14 cellular contexts compared by ENCODE assay signal in the genomic region with DNA sequence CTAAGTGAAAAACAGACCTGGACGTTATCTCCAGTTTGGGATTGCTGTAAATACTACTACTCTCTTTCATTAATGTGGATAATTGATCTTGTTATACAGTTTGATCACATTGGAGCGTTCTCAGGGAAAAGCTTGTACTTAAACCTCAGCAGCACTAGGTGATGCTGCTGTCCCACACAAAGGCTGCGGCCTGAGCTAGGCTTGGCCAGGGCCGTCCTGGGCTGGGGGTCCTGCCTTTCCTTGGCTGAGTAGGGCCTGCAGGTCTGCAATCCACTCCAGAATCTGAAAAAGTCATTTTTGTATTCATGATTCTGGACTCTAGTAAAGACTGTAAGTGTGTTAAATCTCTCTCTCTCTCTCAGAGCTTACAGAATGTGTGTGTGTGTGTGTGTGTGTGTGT. TPM values are rescaled to one million over a fixed set of nuclear protein-coding genes. Genes with fewer than 3 reads are reported as not detected.
DNase-seq lines count a peak whose midpoint lies in the region; ATAC-seq and TF ChIP-seq lines count a peak whose summit lies in the region.
"Had no signal": no experiment of that assay in that cellular context is flagged by ENCODE, and none has a peak within 500 bp of the region (broad histone marks: within the 10 kb centered on the region; RNA-seq: fewer than 3 reads in every experiment).

No MANE protein-coding gene starts in this region.

- H3K27me3 ChIP-seq in foreskin keratinocyte (no peaks in the 10 kb centered on the region), smooth muscle cell (ENCODE audit: low read depth) (no peaks in the 10 kb centered on the region)
- H3K27me3 ChIP-seq: tibial nerve had no signal

- H3K9me2 ChIP-seq in OCI-LY7 (ENCODE audit: insufficient read depth, low read length): no peaks in the 10 kb centered on the region

- H4K20me1 ChIP-seq in OCI-LY7 (ENCODE audit: insufficient read depth, low read length): no peaks in the 10 kb centered on the region
- no peaks in the 10 kb centered on the region for H4K20me1 ChIP-seq in smooth muscle cell (ENCODE audit: low read depth)

- intact Hi-C loops in OCI-LY7 (cut with micrococcal nuclease; ENCODE audit: unreplicated experiment): no loop called here

- no peaks in the 10 kb centered on the region for H3K79me2 ChIP-seq in OCI-LY7 (ENCODE audit: insufficient read depth, low read depth, low read length)
- no peaks in the 10 kb centered on the region for H3K79me2 ChIP-seq in smooth muscle cell (ENCODE audit: low read depth)

- H3F3A ChIP-seq in smooth muscle cell (ENCODE audit: low read depth): no peaks in the 10 kb centered on the region

- 0 out of 2 replicates have a peak, but pooled peaks have one; percentile 18 for TF ChIP-seq CTCF in OCI-LY7 (conservative IDR thresholded peaks at IDR 0.05; ENCODE audit: low read length)
- peak; percentile 43 for TF ChIP-seq CTCF in foreskin keratinocyte (conservative IDR thresholded peaks at IDR 0.05)
- TF ChIP-seq CTCF in smooth muscle cell (IDR thresholded peaks at IDR 0.05; ENCODE audit: borderline replicate concordance, insufficient read depth, poor library complexity, severe bottlenecking): peak; percentile 8

- no peaks in the 10 kb centered on the region for H3K36me3 ChIP-seq in OCI-LY7 (ENCODE audit: insufficient read depth, low read length)
- H3K36me3 ChIP-seq in smooth muscle cell (ENCODE audit: low read depth): no peaks in the 10 kb centered on the region
- H3K36me3 ChIP-seq: pancreas, tibial nerve had no signal

- POLR2A ChIA-PET in OCI-LY7 (lab: Charles Lee): interaction anchor here (0.6 kb wide), 1 partner anchor 40 kb away, joined by 3 read pairs; no protein-coding TSS in a partner anchor

- H3K4me2 ChIP-seq in OCI-LY7 (ENCODE audit: low read length) (no peak overlapping the region), smooth muscle cell (no peak overlapping the region)

- H3K27ac ChIP-seq in OCI-LY7 (ENCODE audit: low read depth, low read length, poor library complexity, severe bottlenecking) (no peak overlapping the region), foreskin keratinocyte (no peak overlapping the region), smooth muscle cell (ENCODE audit: low read depth) (no peak overlapping the region)
- H3K27ac ChIP-seq: pancreas, tibial nerve had no signal

- H3K4me1 ChIP-seq in OCI-LY7 (ENCODE audit: insufficient read depth, low read length, poor library complexity, severe bottlenecking) (no peaks in the 10 kb centered on the region), foreskin keratinocyte (no peaks in the 10 kb centered on the region), smooth muscle cell (ENCODE audit: low read depth) (no peaks in the 10 kb centered on the region)
- H3K4me1 ChIP-seq: pancreas had no signal

- WGBS in smooth muscle cell (ENCODE audit: low lambda C conversion rate): 66% methylated on average over 4 of the region's 4 CpGs

- H3K4me3 ChIP-seq in OCI-LY7 (ENCODE audit: low read depth, low read length, poor library complexity, severe bottlenecking) (no peak overlapping the region), smooth muscle cell (no peak overlapping the region)
- H3K4me3 ChIP-seq: pancreas, tibial nerve had no signal

- CTCF ChIA-PET in OCI-LY7 (lab: Charles Lee; ENCODE audit: unreplicated experiment): no interaction called here

- DNase-seq in NCI-H2227 (lab: John Stamatoyannopoulos, UW; ENCODE audit: unreplicated experiment) (peak; percentile 12), NCI-H2227 treated with DMSO at 0.1 percent for 48 hours (lab: John Stamatoyannopoulos, UW) (no peak), OCI-LY7 (ENCODE audit: low spot score) (no peak), foreskin keratinocyte (no peak), smooth muscle cell (lab: John Stamatoyannopoulos, UW; ENCODE audit: unreplicated experiment) (no peak), NCI-H1105 (lab: John Stamatoyannopoulos, UW) (no peak)
- DNase-seq: ACHN; activated naive CD4-positive, alpha-beta T cell treated with anti-CD3 and anti-CD28 coated beads for 36 hours; NCI-H446 treated with DMSO at 0.1 percent for 48 hours; pancreas had no signal

- no peaks in the 10 kb centered on the region for H3K9me3 ChIP-seq in OCI-LY7 (ENCODE audit: low read length)
- H3K9me3 ChIP-seq in smooth muscle cell (replicated peaks; ENCODE audit: low read depth): no peaks in the 10 kb centered on the region
- H3K9me3 ChIP-seq: pancreas, tibial nerve had no signal

- H2AFZ ChIP-seq in OCI-LY7 (ENCODE audit: low read length): no peak overlapping the region
- H2AFZ ChIP-seq in smooth muscle cell (ENCODE audit: low read depth): no peak overlapping the region

- ATAC-seq in foreskin keratinocyte (no peak), GM18867 (IDR thresholded peaks at IDR 0.05; ENCODE audit: unreplicated experiment) (no peak), GM19463 (IDR thresholded peaks at IDR 0.05; ENCODE audit: unreplicated experiment) (no peak)
- ATAC-seq: Right ventricle myocardium inferior had no signal

- no TSS peak for BruUV-seq in OCI-LY7 (replicated peaks; lab: Mats Ljungman, UMichigan)

- H3K9ac ChIP-seq in smooth muscle cell (ENCODE audit: low read depth): no peak overlapping the region

RNA-seq across cellular contexts. Expression of a gene that starts 23.7 kb away (rescaled TPM):
- 2.7 and 3.1 TPM in 2 replicates for total RNA-seq in OCI-LY7 (2014; rRNA removed; shearing (Covaris generic))
- total RNA-seq in OCI-LY7 (2022) (2.0 and 4.9 TPM in 2 replicates), foreskin keratinocyte (0.49 and 0.78 TPM in 2 replicates), smooth muscle cell (0.09 and 0.31 TPM in 2 replicates)
- polyA plus RNA-seq in foreskin keratinocyte (0.01 and 0.12 TPM in 2 replicates), smooth muscle cell (0.80 and 0.95 TPM in 2 replicates)
